Comparison of ENCODE assay signal across 8 cellular contexts in genomic region chr5:178113841-178114324, GRCh38. TPM values are rescaled to one million over a fixed set of nuclear protein-coding genes. Genes with fewer than 3 reads are reported as not detected.
DNase-seq lines count a peak whose midpoint lies in the region; ATAC-seq and TF ChIP-seq lines count a peak whose summit lies in the region.

No MANE protein-coding gene starts in this region.

- no peak for TF ChIP-seq EP300 in SK-N-SH (IDR thresholded peaks at IDR 0.05; ENCODE audit: borderline replicate concordance in 1 of 2, low read depth in 1 of 2, low read length in 1 of 2)

- H3K27ac ChIP-seq in SK-N-SH (ENCODE audit: low read depth in 2 of 2, low read length in 1 of 2): no peak overlapping the region
- H3K27ac ChIP-seq in VCaP: peak overlapping the region; percentile 47; the same call in 1 of the 2 replicates
- peak overlapping the region in 3 of 4 donors; percentile 39 to 49 (median 48) for H3K27ac ChIP-seq in gastrocnemius medialis

- no peaks in the 10 kb centered on the region for H3K79me2 ChIP-seq in SK-N-SH (ENCODE audit: insufficient read depth)

- H3K27me3 ChIP-seq in SK-N-SH (ENCODE audit: insufficient read depth): no peaks in the 10 kb centered on the region; the same call in 1 of the 2 replicates
- peaks cover 35 to 51% (median 38%) of the 10 kb centered on the region in 3 donors for H3K27me3 ChIP-seq in gastrocnemius medialis
- peaks cover 24% of the 10 kb centered on the region for H3K27me3 ChIP-seq in BE2C

- TF ChIP-seq POLR2A in gastrocnemius medialis (IDR thresholded peaks at IDR 0.05): no peak

- H3K4me1 ChIP-seq in SK-N-SH (ENCODE audit: control insufficient read depth in 1 of 2, insufficient read depth in 2 of 2, low read depth in 1 of 2, low read length in 1 of 2): peaks cover 0 to 19% of the 10 kb centered on the region in 2 experiments; a peak in 1 of 4 replicates
- H3K4me1 ChIP-seq in gastrocnemius medialis: peaks cover 0 to 7% of the 10 kb centered on the region in 2 donors
- no peaks in the 10 kb centered on the region for H3K4me1 ChIP-seq in BE2C

- no peak for TF ChIP-seq RAD21 in SK-N-SH (IDR thresholded peaks at IDR 0.05; ENCODE audit: low read length)

- no peaks in the 10 kb centered on the region for H3K9me3 ChIP-seq in SK-N-SH
- H3K9me3 ChIP-seq in gastrocnemius medialis: no peaks in the 10 kb centered on the region
- peaks cover 7% of the 10 kb centered on the region; the same call in 1 of the 2 replicates for H3K9me3 ChIP-seq in BE2C

- in situ Hi-C loops in gastrocnemius medialis (cut with MboI; ENCODE audit: low sequenced_read_pairs in 4 of 4): no loop called here
- in situ Hi-C loops in KBM-7 (cut with MboI; ENCODE audit: low pct_unique_long_range_greater_than_20kb, low sequenced_read_pairs): no loop called here

- H3K9ac ChIP-seq in SK-N-SH: no peak overlapping the region

- ATAC-seq in SK-N-SH treated with all-trans-retinoic acid at 6 μM for 48 hours (no peak), gastrocnemius medialis (no peak)

- TF ChIP-seq CTCF in SK-N-SH (IDR thresholded peaks at IDR 0.05) (no peak), VCaP (conservative IDR thresholded peaks at IDR 0.05) (no peak), fibroblast of villous mesenchyme (IDR thresholded peaks at IDR 0.05; ENCODE audit: insufficient read depth, low read depth, low read length) (no peak), gastrocnemius medialis (IDR thresholded peaks at IDR 0.05 in 4 of 5, conservative IDR thresholded peaks at IDR 0.05 in 1 of 5) (no peak), BE2C (IDR thresholded peaks at IDR 0.05; ENCODE audit: low read depth, low read length) (no peak)

- peak; percentile 49 for DNase-seq in SK-N-SH
- DNase-seq in fibroblast of villous mesenchyme (ENCODE audit: low read depth): no peak
- DNase-seq in gastrocnemius medialis: no peak
- no peak for DNase-seq in KBM-7
- no peak for DNase-seq in D341Med (ENCODE audit: low spot score)
- no peak for DNase-seq in BE2C

- H4K20me1 ChIP-seq in SK-N-SH (ENCODE audit: insufficient read depth): no peaks in the 10 kb centered on the region

- CTCF ChIA-PET in SK-N-SH (lab: Yijun Ruan, JAX): interaction anchor here (0.9 to 5.5 kb wide), 5 partner anchors 9 to 49 kb away, joined by 3 to 21 read pairs (median 4); no protein-coding TSS in a partner anchor

- intact Hi-C loops in gastrocnemius medialis (cut with DNase I; ENCODE audit: low total_unique reads): no loop called here

- H3K36me3 ChIP-seq in SK-N-SH (replicated peaks in 1 of 2; ENCODE audit: control insufficient read depth in 1 of 2, insufficient read depth in 2 of 2, low read length in 1 of 2): no peaks in the 10 kb centered on the region
- no peaks in the 10 kb centered on the region for H3K36me3 ChIP-seq in gastrocnemius medialis
- no peaks in the 10 kb centered on the region for H3K36me3 ChIP-seq in BE2C

- POLR2A ChIA-PET in SK-N-SH (lab: Yijun Ruan, JAX): interaction anchor here (0.9 kb wide), 1 partner anchor 17 kb away, joined by 3 read pairs; the partner anchor contains the start of gene RMND5B

- peak overlapping the region; percentile 62; the same call in 1 of the 2 replicates for H3K4me2 ChIP-seq in SK-N-SH

- peak overlapping the region; percentile 12 to 44; a peak in 2 of 4 replicates for H3K4me3 ChIP-seq in SK-N-SH (ENCODE audit: low read depth in 2 of 2, low read length in 1 of 2)
- H3K4me3 ChIP-seq in fibroblast of villous mesenchyme (ENCODE audit: low read depth, low read length): peak overlapping the region; percentile 47
- H3K4me3 ChIP-seq in gastrocnemius medialis: peak overlapping the region; percentile 20 to 58 (median 46)
- H3K4me3 ChIP-seq in BE2C (ENCODE audit: low read depth, low read length): no peak overlapping the region

- H3F3A ChIP-seq in SK-N-SH (replicated peaks; ENCODE audit: insufficient read depth): no peaks in the 10 kb centered on the region

- H3K9me2 ChIP-seq in SK-N-SH: no peaks in the 10 kb centered on the region

- WGBS in SK-N-SH (ENCODE audit: low lambda C conversion rate): 26% methylated on average over 4 of the region's 41 CpGs

- peak overlapping the region; percentile 56; the same call in 1 of the 2 replicates for H2AFZ ChIP-seq in SK-N-SH (ENCODE audit: low read depth)

TF ChIP-seq in SK-N-SH, 30 proteins besides CTCF, POLR2A, EP300 and RAD21 (continues in another document):
- TF ChIP-seq MEF2A (IDR thresholded peaks at IDR 0.05; ENCODE audit: borderline replicate concordance, low read depth) (no peak), SIN3A (IDR thresholded peaks at IDR 0.05; ENCODE audit: borderline replicate concordance, low read depth, low read length) (no peak), TCF12 (IDR thresholded peaks at IDR 0.05) (no peak), NFIC (IDR thresholded peaks at IDR 0.05; ENCODE audit: borderline replicate concordance) (no peak), MXI1 (IDR thresholded peaks at IDR 0.05; ENCODE audit: low read depth, low read length) (no peak), USF2 (IDR thresholded peaks at IDR 0.05; ENCODE audit: borderline replicate concordance, low read depth, low read length) (no peak), RXRA (IDR thresholded peaks at IDR 0.05; ENCODE audit: borderline replicate concordance, low read depth) (no peak), IRF3 (IDR thresholded peaks at IDR 0.05; ENCODE audit: low read depth, low read length) (no peak), GATA2 (CRISPR knock-in tag; IDR thresholded peaks at IDR 0.05) (no peak)

TF ChIP-seq in SK-N-SH treated with all-trans-retinoic acid at 6 μM for 48 hours, 23 proteins besides CTCF, POLR2A, EP300 and RAD21:
- TF ChIP-seq CSRNP3 (CRISPR knock-in tag; IDR thresholded peaks at IDR 0.05) (no peak), ZNF8 (CRISPR knock-in tag; IDR thresholded peaks at IDR 0.05) (no peak)

RNA-seq across cellular contexts. Expression of gene N4BP3, which starts 0.6 kb away (rescaled TPM):
- polyA plus RNA-seq in SK-N-SH (2012; rRNA removed): 0.16 and 0.28 TPM in 2 replicates
- polyA plus RNA-seq in SK-N-SH (2012; cell fraction: cytosol; rRNA removed): 0.09 and 0.14 TPM in 2 replicates
- polyA plus RNA-seq in SK-N-SH (2012; cell fraction: nucleus; rRNA removed): 0.42 and 0.54 TPM in 2 replicates
- total RNA-seq in fibroblast of villous mesenchyme (0.43 and 0.64 TPM in 2 replicates), gastrocnemius medialis (1 to 10 TPM; 1.6 to 3.2 (median 2.1) TPM)
- polyA plus RNA-seq in BE2C (2012; ENCODE audit: insufficient read depth, insufficient read length, low read depth): 9.4 TPM

RNA-seq across cellular contexts. Expression of gene RMND5B, which starts 16.9 kb away (rescaled TPM):
- polyA plus RNA-seq in SK-N-SH (2012; rRNA removed): 42.8 and 43.7 TPM in 2 replicates
- polyA plus RNA-seq in SK-N-SH (2012; cell fraction: cytosol; rRNA removed): 25.1 and 32.1 TPM in 2 replicates
- 74.2 and 75.6 TPM in 2 replicates for polyA plus RNA-seq in SK-N-SH (2012; cell fraction: nucleus; rRNA removed)
- total RNA-seq in fibroblast of villous mesenchyme (22.0 and 22.9 TPM in 2 replicates), gastrocnemius medialis (10 to 100 TPM; 24.0 to 55.9 (median 44.2) TPM)
- polyA plus RNA-seq in BE2C (2012; ENCODE audit: insufficient read depth, insufficient read length, low read depth): 80.6 TPM

RNA-seq across cellular contexts. Expression of gene NHP2, which starts 39.8 kb away (rescaled TPM):
- 313 and 455 TPM in 2 replicates for polyA plus RNA-seq in SK-N-SH (2012; rRNA removed)
- 325 and 409 TPM in 2 replicates for polyA plus RNA-seq in SK-N-SH (2012; cell fraction: cytosol; rRNA removed)
- polyA plus RNA-seq in SK-N-SH (2012; cell fraction: nucleus; rRNA removed): 134 and 156 TPM in 2 replicates
- total RNA-seq in fibroblast of villous mesenchyme (88.1 and 102 TPM in 2 replicates), gastrocnemius medialis (100 to 1,000 TPM; 157 to 261 (median 241) TPM)
- 661 TPM for polyA plus RNA-seq in BE2C (2012; ENCODE audit: insufficient read depth, insufficient read length, low read depth)

Comparison
In these comparisons a context has a peak if more than half of its experiments do, and no peak if none do; other contexts are left out.
1. H3K27ac ChIP-seq: peak in VCaP (single experiment) and gastrocnemius medialis (3 of 4); none in SK-N-SH (0 of 2).